ENCODE assay signal across 28 cellular contexts in the genomic region with DNA sequence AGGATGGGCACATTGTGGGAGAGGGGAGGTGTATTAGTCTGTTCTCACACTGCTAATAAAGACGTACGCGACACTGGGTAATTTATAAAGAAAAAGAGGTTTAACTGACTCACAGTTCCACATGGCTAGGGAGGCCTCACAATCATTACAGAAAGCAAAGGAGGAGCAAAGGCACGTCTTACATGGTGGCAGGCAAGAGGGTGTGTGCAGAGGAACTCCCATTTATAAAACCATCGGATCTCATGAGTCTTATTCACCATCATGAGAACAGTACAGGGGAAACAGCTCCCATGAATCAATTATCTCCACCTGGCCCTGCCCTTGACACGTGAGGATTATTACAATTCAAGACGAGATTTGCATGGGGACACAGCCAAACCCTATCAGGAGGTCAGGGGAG.
DNase-seq lines count a peak whose midpoint lies in the region; ATAC-seq, FAIRE-seq and TF ChIP-seq lines count a peak whose summit lies in the region.
"Had no signal": no experiment of that assay in that cellular context is flagged by ENCODE, and none has a peak within 500 bp of the region (broad histone marks: within the 10 kb centered on the region; RNA-seq: fewer than 3 reads in every experiment).

No MANE protein-coding gene starts in this region.

- no peak for ATAC-seq in stimulated activated effector memory CD8-positive, alpha-beta T cell treated with anti-CD3 and anti-CD28 coated beads, Interleukin-12 subunit alpha, Interleukin-12 subunit beta, amount 100 ng/mL, for 72 hours
- ATAC-seq: A549, GM12878 had no signal

- H3K4me1 ChIP-seq in mammary epithelial cell (ENCODE audit: insufficient read depth, low read length) (no peaks in the 10 kb centered on the region), kidney (ENCODE audit: control insufficient read depth in 1 of 2, insufficient read depth in 1 of 2, low read depth in 1 of 2, low read length in 2 of 2) (no peaks in the 10 kb centered on the region), thyroid gland (peaks cover 24 to 25% of the 10 kb centered on the region in 2 donors)
- H3K4me1 ChIP-seq: A549, BE2C, BLaER1 had no signal

- dilution Hi-C loops in mammary epithelial cell (cut with HindIII; ENCODE audit: low sequenced_read_pairs) = no loop called here

- no peaks in the 10 kb centered on the region for H3K79me2 ChIP-seq in mammary epithelial cell (ENCODE audit: insufficient read depth, low read length)

- H3K9me3 ChIP-seq in mammary epithelial cell (replicated peaks; ENCODE audit: insufficient read depth, low read length) (no peaks in the 10 kb centered on the region), kidney (ENCODE audit: control insufficient read depth in 1 of 2, low read length in 2 of 2) (no peaks in the 10 kb centered on the region), thyroid gland (no peaks in the 10 kb centered on the region)
- H3K9me3 ChIP-seq: A549, BE2C, BLaER1 had no signal

- no peak for FAIRE-seq in kidney (lab: Jason Lieb, UNC)
- FAIRE-seq: A549, GM12878, GM12892, GM18507 had no signal

- H3K27me3 Mint-ChIP-seq in MCF 10A (ENCODE audit: insufficient read depth, unreplicated experiment) (no peaks in the 10 kb centered on the region), glutamatergic neuron (ENCODE audit: unreplicated experiment) (peaks cover 8% of the 10 kb centered on the region)
- H3K27me3 Mint-ChIP-seq: CD4-positive, alpha-beta memory T cell; CD8-positive, alpha-beta memory T cell had no signal

- no peaks in the 10 kb centered on the region for H3K4me1 Mint-ChIP-seq in MCF 10A (ENCODE audit: insufficient read depth, unreplicated experiment)
- H3K4me1 Mint-ChIP-seq in glutamatergic neuron (ENCODE audit: low read depth, unreplicated experiment) = peaks cover 33% of the 10 kb centered on the region
- H3K4me1 Mint-ChIP-seq in stimulated activated effector memory CD8-positive, alpha-beta T cell treated with anti-CD3 and anti-CD28 coated beads, Interleukin-12 subunit alpha, Interleukin-12 subunit beta, amount 100 ng/mL, for 72 hours = no peaks in the 10 kb centered on the region
- H3K4me1 Mint-ChIP-seq: CD4-positive, alpha-beta memory T cell; CD8-positive, alpha-beta memory T cell had no signal

- TF ChIP-seq POLR2A in thyroid gland (IDR thresholded peaks at IDR 0.05) = no peak

- CTCF ChIA-PET in MCF 10A (lab: Yijun Ruan, JAX) (interaction anchor here (0.7 kb wide), 1 partner anchor 833 kb away, joined by 3 read pairs; no protein-coding TSS in a partner anchor), mammary epithelial cell (lab: Charles Lee; ENCODE audit: low non-redundant PET) (no interaction called here)

- H2AFZ ChIP-seq in mammary epithelial cell (ENCODE audit: low read depth, low read length) = no peak overlapping the region

- BruUV-seq in MCF 10A (replicated peaks; lab: Mats Ljungman, UMichigan) = no TSS peak
- BruUV-seq in mammary epithelial cell (replicated peaks; lab: Mats Ljungman, UMichigan) = no TSS peak

- TF ChIP-seq CTCF in MCF 10A (IDR thresholded peaks at IDR 0.05; ENCODE audit: unreplicated experiment) (no peak), mammary epithelial cell (conservative IDR thresholded peaks at IDR 0.05 in 1 of 2, IDR thresholded peaks at IDR 0.05 in 1 of 2; ENCODE audit: extremely low read depth in 1 of 2, insufficient read depth in 1 of 2, low read depth in 1 of 2, low read length in 2 of 2) (no peak), glutamatergic neuron (IDR thresholded peaks at IDR 0.05; ENCODE audit: partially characterized antibody, unreplicated experiment) (no peak), kidney (IDR thresholded peaks at IDR 0.05; ENCODE audit: borderline replicate concordance, extremely low read depth, insufficient read depth) (no peak), thyroid gland (IDR thresholded peaks at IDR 0.05) (no peak)

- 79% methylated on average over 7 of the region's 7 CpGs for WGBS in mammary epithelial cell (ENCODE audit: low coverage, missing lambda C conversion rate)
- WGBS in thyroid gland, 2 donors = 91 to 97% methylated on average over 7 of the region's 7 CpGs

- in situ Hi-C loops in mammary epithelial cell (cut with MboI; ENCODE audit: low sequenced_read_pairs in 2 of 2) = no loop called here

- no peaks in the 10 kb centered on the region for H3K9me3 Mint-ChIP-seq in MCF 10A (ENCODE audit: unreplicated experiment)
- peaks cover 7% of the 10 kb centered on the region for H3K9me3 Mint-ChIP-seq in glutamatergic neuron (ENCODE audit: unreplicated experiment)
- peaks cover 3% of the 10 kb centered on the region for H3K9me3 Mint-ChIP-seq in stimulated activated effector memory CD8-positive, alpha-beta T cell treated with anti-CD3 and anti-CD28 coated beads, Interleukin-12 subunit alpha, Interleukin-12 subunit beta, amount 100 ng/mL, for 72 hours

- no peak overlapping the region for H3K4me2 ChIP-seq in mammary epithelial cell (ENCODE audit: insufficient read depth, low read depth, low read length)
- H3K4me2 ChIP-seq: A549, BLaER1 had no signal

- DNase-seq in MCF 10A (ENCODE audit: unreplicated experiment) = no peak
- DNase-seq in mammary epithelial cell = no peak
- no peak for DNase-seq in glutamatergic neuron
- DNase-seq in kidney = peak; percentile 1
- no peak for DNase-seq in stimulated activated effector memory CD8-positive, alpha-beta T cell treated with anti-CD3 and anti-CD28 coated beads, Interleukin-12 subunit alpha, Interleukin-12 subunit beta, amount 100 ng/mL, for 72 hours (ENCODE audit: low spot score in 2 of 2)
- no peak for DNase-seq in epidermal melanocyte (ENCODE audit: insufficient read length, low spot score)
- DNase-seq in cerebellum (ENCODE audit: low spot score) = no peak
- DNase-seq in thyroid gland = no peak
- DNase-seq: BE2C; C1 segment of cervical spinal cord; CD4-positive, alpha-beta memory T cell; CD4-positive, CD25-positive, alpha-beta regulatory T cell; CD8-positive, alpha-beta memory T cell; COR-L47; DMS 273 treated with DMSO at 0.1 percent for 48 hours; DMS153; DMS53; DMS79; DND-41; EL; GDM1 had no signal

- H3K36me3 ChIP-seq in mammary epithelial cell (ENCODE audit: insufficient read depth, low read length) (no peaks in the 10 kb centered on the region), kidney (ENCODE audit: control insufficient read depth in 1 of 2, insufficient read depth in 2 of 2, low read length in 2 of 2) (no peaks in the 10 kb centered on the region), thyroid gland (no peaks in the 10 kb centered on the region)
- H3K36me3 ChIP-seq: BE2C had no signal

- H3K4me3 ChIP-seq in mammary epithelial cell (replicated peaks in 1 of 3; ENCODE audit: insufficient read depth in 1 of 3, low read depth in 2 of 3, low read length in 3 of 3) (no peak overlapping the region), kidney (ENCODE audit: low read length in 2 of 2) (no peak overlapping the region), thyroid gland (replicated peaks in 1 of 3) (no peak overlapping the region)
- H3K4me3 ChIP-seq: A549, BLaER1, GM12878 had no signal

- no peak overlapping the region for H3K4me3 Mint-ChIP-seq in MCF 10A (ENCODE audit: unreplicated experiment)
- peak overlapping the region; percentile 14 for H3K4me3 Mint-ChIP-seq in glutamatergic neuron (ENCODE audit: unreplicated experiment)
- H3K4me3 Mint-ChIP-seq in stimulated activated effector memory CD8-positive, alpha-beta T cell treated with anti-CD3 and anti-CD28 coated beads, Interleukin-12 subunit alpha, Interleukin-12 subunit beta, amount 100 ng/mL, for 72 hours = no peak overlapping the region
- H3K4me3 Mint-ChIP-seq: CD14-positive monocyte; CD4-positive, alpha-beta memory T cell; CD4-positive, CD25-positive, alpha-beta regulatory T cell; CD8-positive, alpha-beta memory T cell had no signal

- H3K27ac ChIP-seq in mammary epithelial cell (ENCODE audit: insufficient read depth, low read depth, low read length) (no peak overlapping the region), kidney (ENCODE audit: low read depth in 2 of 2, low read length in 2 of 2) (no peak overlapping the region), thyroid gland (no peak overlapping the region)
- H3K27ac ChIP-seq: 22Rv1, A549, BLaER1 had no signal

- intact Hi-C loops in MCF 10A (cut with micrococcal nuclease) = no loop called here
- intact Hi-C loops in mammary epithelial cell (cut with micrococcal nuclease) = loop anchor here (10.0 kb wide), 1 partner anchor 64 kb away; no protein-coding TSS in a partner anchor
- intact Hi-C loops in kidney (cut with DNase I) = no loop called here
- intact Hi-C loops in thyroid gland (cut with DNase I) = no loop called here

- no peaks in the 10 kb centered on the region for H3K27me3 ChIP-seq in mammary epithelial cell (ENCODE audit: insufficient read depth, low read length)
- H3K27me3 ChIP-seq in thyroid gland = no peaks in the 10 kb centered on the region
- H3K27me3 ChIP-seq: BE2C, BLaER1 had no signal

- POLR2A ChIA-PET in MCF 10A (lab: Yijun Ruan, JAX) = no interaction called here

- no peaks in the 10 kb centered on the region for H4K20me1 ChIP-seq in mammary epithelial cell (ENCODE audit: insufficient read depth, low read length)

- no peak overlapping the region for H3K9ac ChIP-seq in mammary epithelial cell (ENCODE audit: insufficient read depth, low read length)
- no peak overlapping the region for H3K9ac ChIP-seq in kidney (ENCODE audit: low read length in 2 of 2)
- H3K9ac ChIP-seq: BLaER1 had no signal

- peak overlapping the region; percentile 22 for H3K27ac Mint-ChIP-seq in MCF 10A (ENCODE audit: low read depth, unreplicated experiment)
- H3K27ac Mint-ChIP-seq in glutamatergic neuron (ENCODE audit: unreplicated experiment) = peak overlapping the region; percentile 34
- peak overlapping the region; percentile 6 for H3K27ac Mint-ChIP-seq in stimulated activated effector memory CD8-positive, alpha-beta T cell treated with anti-CD3 and anti-CD28 coated beads, Interleukin-12 subunit alpha, Interleukin-12 subunit beta, amount 100 ng/mL, for 72 hours
- H3K27ac Mint-ChIP-seq: CD14-positive monocyte; CD4-positive, CD25-positive, alpha-beta regulatory T cell; CD8-positive, alpha-beta memory T cell had no signal

- peaks cover 6% of the 10 kb centered on the region for H3K36me3 Mint-ChIP-seq in MCF 10A (ENCODE audit: insufficient read depth, unreplicated experiment)
- peaks cover 13% of the 10 kb centered on the region for H3K36me3 Mint-ChIP-seq in glutamatergic neuron (ENCODE audit: unreplicated experiment)
- H3K36me3 Mint-ChIP-seq in stimulated activated effector memory CD8-positive, alpha-beta T cell treated with anti-CD3 and anti-CD28 coated beads, Interleukin-12 subunit alpha, Interleukin-12 subunit beta, amount 100 ng/mL, for 72 hours = no peaks in the 10 kb centered on the region
- H3K36me3 Mint-ChIP-seq: CD14-positive monocyte; CD4-positive, alpha-beta memory T cell; CD4-positive, CD25-positive, alpha-beta regulatory T cell; CD8-positive, alpha-beta memory T cell had no signal
